In genomic region chr20:39878809-39879208, GRCh38 we compare ENCODE assay signal across 15 cellular contexts.
"Had no signal": no experiment of that assay in that cellular context is flagged by ENCODE, and none has a peak within 500 bp of the region (broad histone marks: within the 10 kb centered on the region; RNA-seq: fewer than 3 reads in every experiment).

No MANE protein-coding gene starts in this region.

- FAIRE-seq: frontal cortex had no signal

- ATAC-seq: activated CD4-positive, CD25-positive, alpha-beta regulatory T cell treated with anti-CD3 and anti-CD28 coated beads, Interleukin-2, amount 50 U/mL, for 24 hours; sciatic nerve had no signal

- H3K9me3 ChIP-seq: ovary, thoracic aorta had no signal

- H3K27me3 ChIP-seq: esophagus muscularis mucosa, ovary had no signal

- H3K27ac ChIP-seq: dorsolateral prefrontal cortex, esophagus muscularis mucosa, ovary, thoracic aorta had no signal

- H3K36me3 ChIP-seq: esophagus muscularis mucosa, ovary, thoracic aorta had no signal

- H3K4me3 ChIP-seq: dorsolateral prefrontal cortex, esophagus muscularis mucosa, ovary, thoracic aorta had no signal

- DNase-seq: activated naive CD4-positive, alpha-beta T cell; activated naive CD8-positive, alpha-beta T cell treated with anti-CD3 and anti-CD28 coated beads, Interleukin-2, amount 10 ng/mL, durations not matched to agents 7 days and 5 days; anterior cingulate cortex; dorsolateral prefrontal cortex; endodermal cell; head of caudate nucleus; immature natural killer cell; ovary; stimulated activated CD4-positive, alpha-beta T cell treated with anti-CD3 and anti-CD28 coated beads, Interleukin-1b, Interleukin-23, amount 100 ng/mL, for 48 hours; SW 1271 had no signal
